In genomic region chr3:179046497-179047353, GRCh38 we compare ENCODE assay signal across 10 cellular contexts. TPM values are rescaled to one million over a fixed set of nuclear protein-coding genes. Genes with fewer than 3 reads are reported as not detected.
DNase-seq lines count a peak whose midpoint lies in the region; ATAC-seq and TF ChIP-seq lines count a peak whose summit lies in the region.
"Had no signal": no experiment of that assay in that cellular context is flagged by ENCODE, and none has a peak within 500 bp of the region (broad histone marks: within the 10 kb centered on the region; RNA-seq: fewer than 3 reads in every experiment).

No MANE protein-coding gene starts in this region.

- ATAC-seq in GM18861 (IDR thresholded peaks at IDR 0.05; ENCODE audit: unreplicated experiment) (peak; percentile 85), HCT116 (peak; percentile 68)

- no peaks in the 10 kb centered on the region for H3K4me1 Mint-ChIP-seq in nephron progenitor cell

- H3K4me3 Mint-ChIP-seq in nephron progenitor cell: no peak overlapping the region
- H3K4me3 Mint-ChIP-seq: stimulated activated naive CD8-positive, alpha-beta T cell treated with anti-CD3 and anti-CD28 coated beads, Interleukin-15, Interleukin-2, amounts not matched to agents 100 ng/mL and 50 ng/mL, for 24 hours had no signal

- no peak for TF ChIP-seq RAD21 in HCT116 (IDR thresholded peaks at IDR 0.05; ENCODE audit: low read depth)

- POLR2A ChIA-PET in HCT116 (lab: Charles Lee): no interaction called here

- WGBS in suprapubic skin: 84% methylated on average over 8 of the region's 8 CpGs
- WGBS in thyroid gland, 2 donors: 93 to 95% methylated on average over 7 to 8 of the region's 8 CpGs

- TF ChIP-seq CTCF in HCT116 (IDR thresholded peaks at IDR 0.05 in 2 of 3, conservative IDR thresholded peaks at IDR 0.05 in 1 of 3; ENCODE audit: borderline replicate concordance in 1 of 3, insufficient read depth in 1 of 3, low read depth in 2 of 3, low read length in 2 of 3) (peak in 2 of 3 experiments; percentile 10 to 13; a peak in 2 of 6 replicates), nephron progenitor cell (IDR thresholded peaks at IDR 0.05) (no peak), suprapubic skin (IDR thresholded peaks at IDR 0.05) (no peak), thyroid gland (IDR thresholded peaks at IDR 0.05) (no peak)

- peaks cover 71% of the 10 kb centered on the region for H3K9me3 Mint-ChIP-seq in nephron progenitor cell
- H3K9me3 Mint-ChIP-seq: stimulated activated naive CD8-positive, alpha-beta T cell treated with anti-CD3 and anti-CD28 coated beads, Interleukin-15, Interleukin-2, amounts not matched to agents 100 ng/mL and 50 ng/mL, for 24 hours had no signal

- intact Hi-C loops in HCT116 (cut with micrococcal nuclease) (no loop called here), thyroid gland (cut with DNase I) (no loop called here)

- peak overlapping the region; percentile 33 for H3K27ac Mint-ChIP-seq in nephron progenitor cell

- H2AFZ ChIP-seq in HCT116 (ENCODE audit: low read depth, low read length, poor library complexity, severe bottlenecking): no peak overlapping the region

- H3K4me1 ChIP-seq in HCT116 (ENCODE audit: control insufficient read depth in 1 of 2, insufficient read depth in 2 of 2, low read length in 2 of 2) (no peaks in the 10 kb centered on the region), suprapubic skin (peaks cover 6% of the 10 kb centered on the region), thyroid gland (no peaks in the 10 kb centered on the region)
- H3K4me1 ChIP-seq: left lung had no signal

- H3K27ac ChIP-seq in HCT116 (ENCODE audit: low read depth, low read length) (no peak overlapping the region), suprapubic skin (no peak overlapping the region), thyroid gland (no peak overlapping the region)
- H3K27ac ChIP-seq: left lung had no signal

- no peaks in the 10 kb centered on the region for H3K36me3 ChIP-seq in HCT116 (ENCODE audit: control insufficient read depth in 1 of 2, insufficient read depth in 2 of 2, low read length in 2 of 2)
- H3K36me3 ChIP-seq in suprapubic skin: no peaks in the 10 kb centered on the region
- H3K36me3 ChIP-seq in thyroid gland: no peaks in the 10 kb centered on the region
- H3K36me3 ChIP-seq: left lung had no signal

- H3K79me2 ChIP-seq in HCT116 (ENCODE audit: insufficient read depth, low read length): peaks cover 12% of the 10 kb centered on the region; the same call in 1 of the 2 replicates

- H3K36me3 Mint-ChIP-seq in nephron progenitor cell (ENCODE audit: low read depth): peaks cover 49% of the 10 kb centered on the region

- no peaks in the 10 kb centered on the region for H3K9me2 ChIP-seq in HCT116 (ENCODE audit: insufficient read depth)

- TF ChIP-seq POLR2A in HCT116 (IDR thresholded peaks at IDR 0.05; ENCODE audit: borderline replicate concordance, extremely low read depth, insufficient read depth, insufficient read length) (no peak), suprapubic skin (IDR thresholded peaks at IDR 0.05) (no peak), thyroid gland (IDR thresholded peaks at IDR 0.05) (no peak)

- no peak overlapping the region for H3K4me2 ChIP-seq in HCT116 (ENCODE audit: low read length)

- no peaks in the 10 kb centered on the region for H4K20me1 ChIP-seq in HCT116 (ENCODE audit: insufficient read depth)

- BruUV-seq in HCT116 (replicated peaks; lab: Mats Ljungman, UMichigan): no TSS peak

- H3K9me3 ChIP-seq in HCT116 (ENCODE audit: control insufficient read depth in 1 of 2, insufficient read depth in 1 of 2, low read depth in 1 of 2, low read length in 2 of 2) (no peaks in the 10 kb centered on the region), suprapubic skin (no peaks in the 10 kb centered on the region), thyroid gland (no peaks in the 10 kb centered on the region)

- CTCF ChIA-PET in HCT116 (lab: Charles Lee): interaction anchor here (0.8 kb wide), 1 partner anchor 275 kb away, joined by 3 read pairs; no protein-coding TSS in a partner anchor

- TF ChIP-seq EP300 in suprapubic skin (IDR thresholded peaks at IDR 0.05): no peak

- peaks cover 3% of the 10 kb centered on the region for H3K27me3 Mint-ChIP-seq in nephron progenitor cell (ENCODE audit: low read depth, poor library complexity)
- H3K27me3 Mint-ChIP-seq: stimulated activated naive CD8-positive, alpha-beta T cell treated with anti-CD3 and anti-CD28 coated beads, Interleukin-15, Interleukin-2, amounts not matched to agents 100 ng/mL and 50 ng/mL, for 24 hours had no signal

- H3K4me3 ChIP-seq in HCT116 (replicated peaks in 1 of 2; ENCODE audit: low read depth in 1 of 2, low read length in 2 of 2) (no peak overlapping the region), suprapubic skin (no peak overlapping the region), thyroid gland (replicated peaks in 1 of 3) (no peak overlapping the region)
- H3K4me3 ChIP-seq: left lung had no signal

- H3K27me3 ChIP-seq in HCT116 (ENCODE audit: insufficient read depth, low read length): no peaks in the 10 kb centered on the region
- H3K27me3 ChIP-seq in suprapubic skin: no peaks in the 10 kb centered on the region
- no peaks in the 10 kb centered on the region for H3K27me3 ChIP-seq in thyroid gland
- H3K27me3 ChIP-seq: left lung had no signal

- H3K9ac ChIP-seq in HCT116 (ENCODE audit: low read length): no peak overlapping the region

- RAD21 ChIA-PET in HCT116 (lab: Charles Lee; ENCODE audit: low non-redundant PET in 1 of 2, low total read pairs in 2 of 2, uncharacterized antibody in 2 of 2, unreplicated experiment in 2 of 2): interaction anchor here in 1 of 2 experiments (0.7 kb wide), 1 partner anchor 13 kb away, joined by 3 read pairs; no protein-coding TSS in a partner anchor

- DNase-seq in HCT116 (ENCODE audit: low read depth, low spot score) (no peak), MV-4-11 (lab: John Stamatoyannopoulos, UW) (peak; percentile 1), nephron progenitor cell (no peak), suprapubic skin (ENCODE audit: low spot score in 2 of 2) (no peak), NCI-H2081 treated with DMSO at 0.1 percent for 48 hours (lab: John Stamatoyannopoulos, UW) (no peak), T1000 (lab: John Stamatoyannopoulos, UW) (no peak), thyroid gland (no peak)
- DNase-seq: left lung had no signal

TF ChIP-seq in HCT116, 20 proteins besides CTCF, POLR2A, EP300 and RAD21 (continues in another document):
- TF ChIP-seq SRF (IDR thresholded peaks at IDR 0.05; ENCODE audit: low read depth) (no peak), ZBTB33 (IDR thresholded peaks at IDR 0.05; ENCODE audit: extremely low read depth, insufficient replicate concordance, low read length) (no peak), ZFX (IDR thresholded peaks at IDR 0.05) (no peak), JUND (IDR thresholded peaks at IDR 0.05) (no peak), TCF7L2 (IDR thresholded peaks at IDR 0.05; ENCODE audit: borderline replicate concordance, extremely low read depth, insufficient read depth, insufficient read length) (no peak), EGR1 (IDR thresholded peaks at IDR 0.05; ENCODE audit: low read depth) (no peak), EZH2phosphoT487 (IDR thresholded peaks at IDR 0.05; ENCODE audit: borderline replicate concordance) (no peak), ATF3 (IDR thresholded peaks at IDR 0.05) (no peak), ZNF274 (IDR thresholded peaks at IDR 0.05; ENCODE audit: low read depth, low read length) (no peak), CEBPB (IDR thresholded peaks at IDR 0.05; ENCODE audit: low read depth) (no peak), EZH2 (IDR thresholded peaks at IDR 0.05) (no peak), SIN3A (IDR thresholded peaks at IDR 0.05; ENCODE audit: low read depth) (no peak), CBX3 (IDR thresholded peaks at IDR 0.05; ENCODE audit: low read depth) (no peak), YY1 (IDR thresholded peaks at IDR 0.05; ENCODE audit: extremely low read depth, insufficient replicate concordance, low read depth, low read length) (no peak), SP1 (IDR thresholded peaks at IDR 0.05; ENCODE audit: low read depth) (no peak), MAX (IDR thresholded peaks at IDR 0.05) (no peak)

RNA-seq across cellular contexts. Expression of gene ZMAT3, which starts 24.9 kb away (rescaled TPM):
- total RNA-seq in HCT116 (2021; ENCODE audit: unreplicated experiment) (12.1 TPM), suprapubic skin (10 to 100 TPM; 11.3 to 13.5 (median 12.0) TPM), thyroid gland (10 to 100 TPM; 11.6 to 15.8 (median 13.1) TPM)
- 5.4 and 6.6 TPM in 2 replicates for polyA plus RNA-seq in HCT116 (2012)

Comparison
In these comparisons a context has a peak if more than half of its experiments do, and no peak if none do; other contexts are left out.
1. CTCF ChIP-seq: peak in HCT116 (2 of 3); none in nephron progenitor cell (single experiment), suprapubic skin (0 of 2) and thyroid gland (0 of 6).